8 cellular contexts compared by ENCODE assay signal in genomic region chr19:17305211-17305516, GRCh38. TPM values are rescaled to one million over a fixed set of nuclear protein-coding genes. Genes with fewer than 3 reads are reported as not detected.
DNase-seq lines count a peak whose midpoint lies in the region; ATAC-seq and TF ChIP-seq lines count a peak whose summit lies in the region.

No MANE protein-coding gene starts in this region.

- no peak for DNase-seq in activated CD4-positive, alpha-beta memory T cell treated with anti-CD3 and anti-CD28 coated beads, Interleukin-2, amount 10 ng/mL, durations not matched to agents 7 days and 5 days
- no peak for DNase-seq in stimulated activated effector memory CD8-positive, alpha-beta T cell treated with anti-CD3 and anti-CD28 coated beads, Interleukin-12 subunit alpha, Interleukin-12 subunit beta, amount 100 ng/mL, for 72 hours (ENCODE audit: low spot score in 2 of 2)
- DNase-seq in DMS53 treated with DMSO at 0.1 percent for 48 hours (lab: John Stamatoyannopoulos, UW; ENCODE audit: unreplicated experiment) = no peak
- no peak for DNase-seq in hippocampal formation (lab: John Stamatoyannopoulos, UW)
- no peak for DNase-seq in inferior parietal cortex (ENCODE audit: extremely low spot score)

- peak overlapping the region; percentile 90 for H3K27ac Mint-ChIP-seq in activated CD4-positive, alpha-beta memory T cell treated with anti-CD3 and anti-CD28 coated beads, Interleukin-2, amount 10 ng/mL, durations not matched to agents 7 days and 5 days
- peak overlapping the region; percentile 83 for H3K27ac Mint-ChIP-seq in stimulated activated effector memory CD8-positive, alpha-beta T cell treated with anti-CD3 and anti-CD28 coated beads, Interleukin-12 subunit alpha, Interleukin-12 subunit beta, amount 100 ng/mL, for 72 hours

- no peak overlapping the region for H3K27ac ChIP-seq in HEK293 (ENCODE audit: extremely low read depth, low read depth, low read length)

- no peaks in the 10 kb centered on the region for H3K27me3 Mint-ChIP-seq in activated CD4-positive, alpha-beta memory T cell treated with anti-CD3 and anti-CD28 coated beads, Interleukin-2, amount 10 ng/mL, durations not matched to agents 7 days and 5 days

- H3K36me3 Mint-ChIP-seq in activated CD4-positive, alpha-beta memory T cell treated with anti-CD3 and anti-CD28 coated beads, Interleukin-2, amount 10 ng/mL, durations not matched to agents 7 days and 5 days (ENCODE audit: low read depth) = peaks cover 5% of the 10 kb centered on the region
- peaks cover 22% of the 10 kb centered on the region for H3K36me3 Mint-ChIP-seq in stimulated activated effector memory CD8-positive, alpha-beta T cell treated with anti-CD3 and anti-CD28 coated beads, Interleukin-12 subunit alpha, Interleukin-12 subunit beta, amount 100 ng/mL, for 72 hours

- H3K36me3 ChIP-seq in HEK293 (ENCODE audit: control insufficient read depth in 2 of 2, insufficient read depth in 1 of 2, low read length in 2 of 2) (peaks cover 0 to 16% of the 10 kb centered on the region in 2 experiments; a peak in 1 of 3 replicates), iPS-15b (ENCODE audit: control insufficient read depth, insufficient read depth, low read length) (peaks cover 7% of the 10 kb centered on the region)

- H3K9ac ChIP-seq in iPS-15b (ENCODE audit: low read depth, low read length) = no peak overlapping the region

- H3K4me3 Mint-ChIP-seq in activated CD4-positive, alpha-beta memory T cell treated with anti-CD3 and anti-CD28 coated beads, Interleukin-2, amount 10 ng/mL, durations not matched to agents 7 days and 5 days = peak overlapping the region; percentile 89
- H3K4me3 Mint-ChIP-seq in stimulated activated effector memory CD8-positive, alpha-beta T cell treated with anti-CD3 and anti-CD28 coated beads, Interleukin-12 subunit alpha, Interleukin-12 subunit beta, amount 100 ng/mL, for 72 hours = peak overlapping the region; percentile 78

- no peaks in the 10 kb centered on the region for H3K27me3 ChIP-seq in iPS-15b (ENCODE audit: control insufficient read depth, insufficient read depth, low read length)

- POLR2A ChIA-PET in HEK293 (lab: Yijun Ruan, JAX) = interaction anchor here (0.5 to 2.8 kb wide), 18 partner anchors 8 to 1013 kb away, joined by 3 to 28 read pairs (median 4); partner anchors contain the start of genes BABAM1, NR2F6 and USE1
- POLR2A ChIA-PET in activated CD4-positive, alpha-beta memory T cell treated with anti-CD3 and anti-CD28 coated beads, Interleukin-2, amount 10 ng/mL, durations not matched to agents 7 days and 5 days (lab: Charles Lee) = interaction anchor here (0.6 to 4.8 kb wide), 7 partner anchors 12 to 115 kb away, joined by 3 to 50 read pairs (median 5); partner anchors contain the start of genes ANO8 and MVB12A

- no peak for TF ChIP-seq CTCF in HEK293 (tag by site-specific recombination; IDR thresholded peaks at IDR 0.05)

- H3K4me3 ChIP-seq in HEK293 (ENCODE audit: low read depth, low read length) = peak overlapping the region; percentile 16; the same call in 1 of the 2 replicates
- peak overlapping the region; percentile 35 for H3K4me3 ChIP-seq in iPS-15b (ENCODE audit: low read depth, low read length)

- peaks cover 53% of the 10 kb centered on the region for H3K4me1 Mint-ChIP-seq in activated CD4-positive, alpha-beta memory T cell treated with anti-CD3 and anti-CD28 coated beads, Interleukin-2, amount 10 ng/mL, durations not matched to agents 7 days and 5 days
- peaks cover 39% of the 10 kb centered on the region for H3K4me1 Mint-ChIP-seq in stimulated activated effector memory CD8-positive, alpha-beta T cell treated with anti-CD3 and anti-CD28 coated beads, Interleukin-12 subunit alpha, Interleukin-12 subunit beta, amount 100 ng/mL, for 72 hours

- no peaks in the 10 kb centered on the region for H3K9me3 ChIP-seq in HEK293 (ENCODE audit: control insufficient read depth, insufficient read depth, low read depth, low read length)
- H3K9me3 ChIP-seq in iPS-15b (ENCODE audit: control insufficient read depth, insufficient read depth, low read length) = no peaks in the 10 kb centered on the region

- CTCF ChIA-PET in HEK293 (lab: Yijun Ruan, JAX) = interaction anchor here (0.5 to 1.7 kb wide), 13 partner anchors 9 to 969 kb away, joined by 3 to 9 read pairs (median 3); partner anchors contain the start of genes ANO8 and IQCN
- CTCF ChIA-PET in activated CD4-positive, alpha-beta memory T cell treated with anti-CD3 and anti-CD28 coated beads, Interleukin-2, amount 10 ng/mL, durations not matched to agents 7 days and 5 days (lab: Charles Lee) = interaction anchor here (0.6 to 3.1 kb wide), 20 partner anchors 9 to 235 kb away, joined by 3 to 32 read pairs (median 5); partner anchors contain the start of genes ANKLE1, ANO8, BABAM1 and BST2

- ATAC-seq in stimulated activated effector memory CD8-positive, alpha-beta T cell treated with anti-CD3 and anti-CD28 coated beads, Interleukin-12 subunit alpha, Interleukin-12 subunit beta, amount 100 ng/mL, for 72 hours = no peak
- ATAC-seq in GM18907 (IDR thresholded peaks at IDR 0.05; ENCODE audit: unreplicated experiment) = no peak

- H3K9me3 Mint-ChIP-seq in activated CD4-positive, alpha-beta memory T cell treated with anti-CD3 and anti-CD28 coated beads, Interleukin-2, amount 10 ng/mL, durations not matched to agents 7 days and 5 days = no peaks in the 10 kb centered on the region
- H3K9me3 Mint-ChIP-seq in stimulated activated effector memory CD8-positive, alpha-beta T cell treated with anti-CD3 and anti-CD28 coated beads, Interleukin-12 subunit alpha, Interleukin-12 subunit beta, amount 100 ng/mL, for 72 hours = no peaks in the 10 kb centered on the region

- peaks cover 3% of the 10 kb centered on the region for H3K4me1 ChIP-seq in HEK293 (ENCODE audit: control insufficient read depth, insufficient read depth, low read length)
- peaks cover 10% of the 10 kb centered on the region for H3K4me1 ChIP-seq in iPS-15b (ENCODE audit: control insufficient read depth, insufficient read depth, low read length)

TF ChIP-seq in HEK293, 187 proteins besides CTCF, POLR2A, EP300 and RAD21 (continues in another document):
- peak; percentile 91; the same call in 1 of the 2 replicates for TF ChIP-seq ZBTB44 (tag by site-specific recombination; IDR thresholded peaks at IDR 0.05)
- peak; percentile 96 for TF ChIP-seq GLIS2 (tag by site-specific recombination; IDR thresholded peaks at IDR 0.05)
- no peak for TF ChIP-seq ZNF677 (tag by site-specific recombination; IDR thresholded peaks at IDR 0.05)
- TF ChIP-seq KLF16 (tag by site-specific recombination; IDR thresholded peaks at IDR 0.05) = peak; percentile 85
- TF ChIP-seq ZNF324 (tag by site-specific recombination; IDR thresholded peaks at IDR 0.05) = peak; percentile 74; the same call in 1 of the 2 replicates
- peak; percentile 66; the same call in 1 of the 2 replicates for TF ChIP-seq ZNF785 (tag by site-specific recombination; IDR thresholded peaks at IDR 0.05)
- no peak for TF ChIP-seq ZNF654 (tag by site-specific recombination; IDR thresholded peaks at IDR 0.05; ENCODE audit: low read depth)
- no peak; the same call in 1 of the 2 replicates for TF ChIP-seq TRIM28 (IDR thresholded peaks at IDR 0.05; ENCODE audit: borderline replicate concordance, low read length)
- no peak for TF ChIP-seq ZNF561 (tag by site-specific recombination; IDR thresholded peaks at IDR 0.05; ENCODE audit: borderline replicate concordance)
- TF ChIP-seq KLF10 (tag by site-specific recombination; IDR thresholded peaks at IDR 0.05) = 0 out of 2 replicates have a peak, but pooled peaks have one; percentile 81
- peak; percentile 95; the same call in 1 of the 2 replicates for TF ChIP-seq ZNF449 (tag by site-specific recombination; IDR thresholded peaks at IDR 0.05)
- peak; percentile 99; the same call in 1 of the 2 replicates for TF ChIP-seq ZNF768 (tag by site-specific recombination; IDR thresholded peaks at IDR 0.05)
- 0 out of 2 replicates have a peak, but pooled peaks have one; percentile 15 for TF ChIP-seq ZNF394 (tag by site-specific recombination; IDR thresholded peaks at IDR 0.05; ENCODE audit: borderline replicate concordance)

RNA-seq across cellular contexts. Expression of gene MRPL34, which starts 0.5 kb away (rescaled TPM):
- total RNA-seq in activated CD4-positive, alpha-beta memory T cell treated with anti-CD3 and anti-CD28 coated beads, Interleukin-2, amount 10 ng/mL, durations not matched to agents 7 days and 5 days = 10 to 100 TPM; 82.8 to 98.3 TPM

RNA-seq across cellular contexts. Expression of gene ABHD8, which starts 1.9 kb away (rescaled TPM):
- total RNA-seq in activated CD4-positive, alpha-beta memory T cell treated with anti-CD3 and anti-CD28 coated beads, Interleukin-2, amount 10 ng/mL, durations not matched to agents 7 days and 5 days = 10 to 100 TPM; 10.6 to 12.2 TPM

RNA-seq across cellular contexts. Expression of gene DDA1, which starts 4.2 kb away (rescaled TPM):
- total RNA-seq in activated CD4-positive, alpha-beta memory T cell treated with anti-CD3 and anti-CD28 coated beads, Interleukin-2, amount 10 ng/mL, durations not matched to agents 7 days and 5 days = 10 to 100 TPM; 58.6 to 61.2 TPM

RNA-seq across cellular contexts. Expression of gene ANKLE1, which starts 23.5 kb away (rescaled TPM):
- total RNA-seq in activated CD4-positive, alpha-beta memory T cell treated with anti-CD3 and anti-CD28 coated beads, Interleukin-2, amount 10 ng/mL, durations not matched to agents 7 days and 5 days = 1 to 10 TPM; 7.6 to 8.2 TPM

RNA-seq across cellular contexts. Expression of gene ANO8, which starts 29.5 kb away (rescaled TPM):
- total RNA-seq in activated CD4-positive, alpha-beta memory T cell treated with anti-CD3 and anti-CD28 coated beads, Interleukin-2, amount 10 ng/mL, durations not matched to agents 7 days and 5 days = 10 to 100 TPM; 20.2 TPM
